1 cellular context compared by ENCODE assay signal in the genomic region with DNA sequence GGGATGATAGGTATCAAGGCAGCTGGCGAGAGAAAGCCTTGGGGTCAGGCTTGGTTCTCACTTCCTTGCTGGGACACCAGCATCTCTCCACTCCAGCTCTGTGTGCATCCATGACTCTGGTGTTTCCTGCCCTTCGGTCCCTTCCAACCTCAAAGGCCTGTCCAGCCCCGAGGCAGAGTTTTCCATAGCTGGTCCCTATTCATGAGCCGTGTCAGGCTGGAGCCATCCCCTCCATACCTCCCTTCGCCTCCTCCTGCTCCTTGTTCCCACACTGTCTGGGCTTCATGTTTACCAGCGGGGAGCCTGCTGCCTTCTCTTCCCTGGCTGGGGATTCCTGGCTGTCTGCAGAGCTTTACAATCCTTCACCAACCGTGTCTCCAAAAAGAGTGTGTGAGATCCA.
TF ChIP-seq lines count a peak whose summit lies in the region.

No MANE protein-coding gene starts in this region.

TF ChIP-seq in H1, 55 proteins besides CTCF, POLR2A, EP300 and RAD21:
- no peak for TF ChIP-seq CHD1 (IDR thresholded peaks at IDR 0.05; ENCODE audit: low read depth, low read length)
- TF ChIP-seq CREB1 (IDR thresholded peaks at IDR 0.05) = no peak
- TF ChIP-seq ATF3 (IDR thresholded peaks at IDR 0.05; ENCODE audit: insufficient read depth, low read depth, low read length) = no peak
- no peak for TF ChIP-seq BCL11A (IDR thresholded peaks at IDR 0.05; ENCODE audit: low read depth in 2 of 2, low read length in 2 of 2)
- no peak for TF ChIP-seq SRF (IDR thresholded peaks at IDR 0.05; ENCODE audit: low read depth, low read length)
- TF ChIP-seq EZH2 (IDR thresholded peaks at IDR 0.05; ENCODE audit: low read depth, low read length, severe bottlenecking) = no peak
- TF ChIP-seq ZNF274 (IDR thresholded peaks at IDR 0.05; ENCODE audit: borderline replicate concordance, extremely low read depth, low read length) = no peak
- TF ChIP-seq USF2 (IDR thresholded peaks at IDR 0.05; ENCODE audit: low read length) = no peak
- no peak for TF ChIP-seq GABPA (IDR thresholded peaks at IDR 0.05; ENCODE audit: borderline replicate concordance, insufficient read depth, low read length)
- no peak for TF ChIP-seq KDM4A (IDR thresholded peaks at IDR 0.05; ENCODE audit: low read depth, low read length, severe bottlenecking)
- no peak for TF ChIP-seq SIN3A (conservative IDR thresholded peaks at IDR 0.05 in 1 of 2, IDR thresholded peaks at IDR 0.05 in 1 of 2; ENCODE audit: low read depth in 1 of 2, low read length in 2 of 2)
- no peak for TF ChIP-seq HDAC6 (IDR thresholded peaks at IDR 0.05; ENCODE audit: low read depth, low read length)
- no peak for TF ChIP-seq JUND (IDR thresholded peaks at IDR 0.05; ENCODE audit: low read length)
- TF ChIP-seq TAF7 (optimal IDR thresholded peaks at IDR 0.05; ENCODE audit: borderline replicate concordance, low read depth, low read length) = no peak
- TF ChIP-seq CTBP2 (IDR thresholded peaks at IDR 0.05; ENCODE audit: borderline replicate concordance, insufficient read depth, insufficient read length, low read length) = no peak
